Comparison of ENCODE assay signal across 29 cellular contexts in the genomic region with DNA sequence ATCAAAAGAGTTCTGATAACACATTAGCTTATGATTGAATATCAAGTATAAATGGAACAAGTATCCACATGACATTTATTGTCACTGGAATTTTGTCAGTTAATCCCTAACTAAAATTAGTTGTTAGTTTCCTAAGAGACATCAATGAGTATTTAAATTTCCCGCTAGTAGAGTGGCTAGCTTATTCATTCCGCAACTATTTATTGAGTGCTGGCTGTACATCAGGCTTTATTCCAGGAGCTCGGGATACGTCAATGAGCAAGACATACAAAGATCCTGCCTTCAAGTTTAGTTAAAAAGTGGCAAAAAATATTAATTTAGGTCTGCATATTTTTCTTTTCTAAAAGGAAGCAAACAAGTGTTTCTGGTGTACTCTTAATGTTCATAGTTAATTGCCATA.
"Had no signal": no experiment of that assay in that cellular context is flagged by ENCODE, and none has a peak within 500 bp of the region (broad histone marks: within the 10 kb centered on the region; RNA-seq: fewer than 3 reads in every experiment).

No MANE protein-coding gene starts in this region.

- H3K27me3 ChIP-seq: breast epithelium, dorsolateral prefrontal cortex, esophagus muscularis mucosa, foreskin keratinocyte, gastrocnemius medialis, heart left ventricle had no signal

- DNase-seq: activated B cell treated with CpG ODN at 0.5 μM for 24 hours; activated CD4-positive, alpha-beta T cell treated with anti-CD3 and anti-CD28 coated beads for 48 hours; activated CD4-positive, alpha-beta T cell treated with anti-CD3 and anti-CD28 coated beads, Interleukin-2, amount 50 U/mL, for 1 hour; activated CD4-positive, alpha-beta T cell treated with anti-CD3 and anti-CD28 coated beads, Interleukin-2, amount 50 U/mL, for 48 hours; activated CD8-positive, alpha-beta memory T cell treated with anti-CD3 and anti-CD28 coated beads, Interleukin-2, amount 10 ng/mL, durations not matched to agents 7 days and 5 days; activated CD8-positive, alpha-beta memory T cell treated with anti-CD3 and anti-CD28 coated beads, Interleukin-2, amount 50 U/mL, for 4 hours; activated CD8-positive, alpha-beta T cell treated with anti-CD3 and anti-CD28 coated beads, Interleukin-2, amount 10 ng/mL, durations not matched to agents 7 days and 5 days; activated gamma-delta T cell; activated naive CD4-positive, alpha-beta T cell; activated naive CD4-positive, alpha-beta T cell treated with anti-CD3 and anti-CD28 coated beads, Interleukin-2, amount 50 U/mL, for 16 hours; activated T-cell treated with anti-CD3 and anti-CD28 coated beads, Interleukin-2, amount 50 U/mL, for 1 hour; activated T-cell treated with anti-CD3 and anti-CD28 coated beads, Interleukin-2, amount 50 U/mL, for 48 hours; amniotic stem cell; anterior cingulate cortex; dorsolateral prefrontal cortex; effector memory CD4-positive, alpha-beta T cell; endodermal cell; erythroblast; gastrocnemius medialis; glutamatergic neuron; heart left ventricle; T-cell; T-helper 9 cell; WERI-Rb-1 had no signal

- H3K9me3 ChIP-seq: breast epithelium, esophagus muscularis mucosa, gastrocnemius medialis, heart left ventricle had no signal

- H3K36me3 ChIP-seq: breast epithelium, esophagus muscularis mucosa had no signal

- H3K4me3 ChIP-seq: breast epithelium, coronary artery, dorsolateral prefrontal cortex, esophagus muscularis mucosa, gastrocnemius medialis, heart left ventricle had no signal

- H3K27ac ChIP-seq: breast epithelium, coronary artery, esophagus muscularis mucosa, foreskin keratinocyte, gastrocnemius medialis, heart left ventricle, WERI-Rb-1 had no signal

- ATAC-seq: activated CD4-positive, CD25-positive, alpha-beta regulatory T cell treated with anti-CD3 and anti-CD28 coated beads, Interleukin-2, amount 50 U/mL, for 24 hours; activated CD8-positive, alpha-beta memory T cell treated with anti-CD3 and anti-CD28 coated beads, Interleukin-2, amount 10 ng/mL, durations not matched to agents 7 days and 5 days; activated CD8-positive, alpha-beta T cell treated with anti-CD3 and anti-CD28 coated beads, Interleukin-2, amount 10 ng/mL, durations not matched to agents 7 days and 5 days; gastrocnemius medialis; T-cell had no signal

- H3K4me1 ChIP-seq: breast epithelium, esophagus muscularis mucosa, foreskin keratinocyte, gastrocnemius medialis had no signal
